13 cellular contexts compared by ENCODE assay signal in genomic region chr2:10537522-10538195, GRCh38.
DNase-seq lines count a peak whose midpoint lies in the region; ATAC-seq and TF ChIP-seq lines count a peak whose summit lies in the region.
"Had no signal": no experiment of that assay in that cellular context is flagged by ENCODE, and none has a peak within 500 bp of the region (broad histone marks: within the 10 kb centered on the region; RNA-seq: fewer than 3 reads in every experiment).

No MANE protein-coding gene starts in this region.

- H3K27me3 Mint-ChIP-seq in activated T-helper 17 cell treated with anti-CD3 and anti-CD28 coated beads, Interleukin-2, amount 50 U/mL, for 72 hours, result peaks cover 7% of the 10 kb centered on the region

- peak overlapping the region; percentile 32 for H3K4me3 Mint-ChIP-seq in activated T-helper 17 cell treated with anti-CD3 and anti-CD28 coated beads, Interleukin-2, amount 50 U/mL, for 72 hours
- H3K4me3 Mint-ChIP-seq: central memory CD8-positive, alpha-beta T cell had no signal

- H3K36me3 Mint-ChIP-seq in activated T-helper 17 cell treated with anti-CD3 and anti-CD28 coated beads, Interleukin-2, amount 50 U/mL, for 72 hours (ENCODE audit: low read depth), result no peaks in the 10 kb centered on the region

- H2BK120ac ChIP-seq in neuronal stem cell (ENCODE audit: low read depth, low read length), result no peak overlapping the region

- no peaks in the 10 kb centered on the region for H3K9me3 Mint-ChIP-seq in activated T-helper 17 cell treated with anti-CD3 and anti-CD28 coated beads, Interleukin-2, amount 50 U/mL, for 72 hours
- H3K9me3 Mint-ChIP-seq: central memory CD8-positive, alpha-beta T cell had no signal

- no peak overlapping the region for H2AFZ ChIP-seq in neuronal stem cell (ENCODE audit: low read length)

- ATAC-seq in activated T-helper 17 cell treated with anti-CD3 and anti-CD28 coated beads, Interleukin-2, amount 50 U/mL, for 72 hours (replicated peaks), result peak; percentile 25
- ATAC-seq in HG02973 (IDR thresholded peaks at IDR 0.05; ENCODE audit: unreplicated experiment), result no peak
- ATAC-seq: psoas muscle had no signal

- no peaks in the 10 kb centered on the region for H3K79me1 ChIP-seq in neuronal stem cell (ENCODE audit: low read depth, low read length)

- no peaks in the 10 kb centered on the region for H3K36me3 ChIP-seq in neuronal stem cell (replicated peaks in 1 of 2; ENCODE audit: control insufficient read depth in 2 of 2, insufficient read depth in 2 of 2, low read length in 2 of 2)

- H3K4ac ChIP-seq in neuronal stem cell (ENCODE audit: low read length), result no peak overlapping the region

- TF ChIP-seq POLR2A in NB4 (IDR thresholded peaks at IDR 0.05; ENCODE audit: extremely low read depth, insufficient read length), result no peak

- no peak overlapping the region for H4K8ac ChIP-seq in neuronal stem cell (ENCODE audit: low read depth, low read length)

- peak overlapping the region; percentile 49 for H3K27ac Mint-ChIP-seq in activated T-helper 17 cell treated with anti-CD3 and anti-CD28 coated beads, Interleukin-2, amount 50 U/mL, for 72 hours

- H3K4me2 ChIP-seq in neuronal stem cell (ENCODE audit: insufficient read depth, low read length, poor library complexity, severe bottlenecking), result no peak overlapping the region

- H3K14ac ChIP-seq in neuronal stem cell (ENCODE audit: low read length), result no peak overlapping the region

- no peak overlapping the region for H3K23ac ChIP-seq in neuronal stem cell (ENCODE audit: low read depth, low read length, poor library complexity)

- H3K4me1 ChIP-seq in neuronal stem cell (ENCODE audit: control insufficient read depth in 2 of 2, insufficient read depth in 1 of 2, low read depth in 1 of 2, low read length in 2 of 2), result peaks cover 2 to 3% of the 10 kb centered on the region in 2 donors
- H3K4me1 ChIP-seq: psoas muscle had no signal

- H3K27ac ChIP-seq in neuronal stem cell (replicated peaks; ENCODE audit: low read length), result no peak overlapping the region
- H3K27ac ChIP-seq: psoas muscle had no signal

- H4K91ac ChIP-seq in neuronal stem cell (ENCODE audit: low read depth, low read length, poor library complexity), result no peak overlapping the region

- H3K18ac ChIP-seq in neuronal stem cell (ENCODE audit: low read length), result peak overlapping the region; percentile 29

- no peak overlapping the region for H2BK15ac ChIP-seq in neuronal stem cell (ENCODE audit: low read length)

- H3K4me3 ChIP-seq in NB4 (ENCODE audit: low read depth, low read length) (no peak overlapping the region), neuronal stem cell (ENCODE audit: low read length in 2 of 2) (no peak overlapping the region)
- H3K4me3 ChIP-seq: psoas muscle had no signal

- H2BK5ac ChIP-seq in neuronal stem cell (ENCODE audit: low read length), result no peak overlapping the region

- no peak overlapping the region for H3K9ac ChIP-seq in neuronal stem cell (ENCODE audit: low read depth, low read length, poor library complexity)

- H3K9me3 ChIP-seq in neuronal stem cell (replicated peaks in 1 of 2; ENCODE audit: control insufficient read depth in 2 of 2, insufficient read depth in 1 of 2, low read depth in 1 of 2, low read length in 2 of 2), result peaks cover 0 to 2% of the 10 kb centered on the region in 2 donors
- H3K9me3 ChIP-seq: psoas muscle had no signal

- no CpG with 5 or more reads among the region's 21 CpGs for WGBS in neuronal stem cell (ENCODE audit: extremely low coverage in 2 of 2, insufficient read length in 2 of 2, insufficient replicate concordance in 1 of 2), 2 donors

- peaks cover 0 to 14% (median 0%) of the 10 kb centered on the region in 3 experiments for H3K27me3 ChIP-seq in neuronal stem cell (ENCODE audit: control insufficient read depth in 3 of 3, insufficient read depth in 3 of 3, low read depth in 1 of 3, low read length in 3 of 3)

- TF ChIP-seq CTCF in NB4 (IDR thresholded peaks at IDR 0.05; ENCODE audit: low read depth, low read length), result no peak

- no peak overlapping the region for H2BK12ac ChIP-seq in neuronal stem cell (ENCODE audit: low read length)

- DNase-seq in GF-D8 (lab: John Stamatoyannopoulos, UW), result peak; percentile 59
- DNase-seq in NB4 (ENCODE audit: low read depth), result peak; percentile 71
- DNase-seq in neuronal stem cell (ENCODE audit: low spot score), result no peak
- DNase-seq in HPDE6-E6E7 (ENCODE audit: extremely low spot score), result no peak
- DNase-seq in NOMO-1 treated with DMSO at 0.1 percent for 48 hours (lab: John Stamatoyannopoulos, UW; ENCODE audit: unreplicated experiment), result no peak
- DNase-seq: glutamatergic neuron, NCI-H1417 treated with DMSO at 0.1 percent for 48 hours, NCI-H524, psoas muscle, RPMI8226 had no signal

- no peak overlapping the region for H2AK5ac ChIP-seq in neuronal stem cell (ENCODE audit: low read depth, low read length)

- peaks cover 10% of the 10 kb centered on the region for H3K4me1 Mint-ChIP-seq in activated T-helper 17 cell treated with anti-CD3 and anti-CD28 coated beads, Interleukin-2, amount 50 U/mL, for 72 hours

Comparison
In these comparisons a context has a peak if more than half of its experiments do, and no peak if none do; other contexts are left out.
1. DNase-seq: peak in GF-D8 (single experiment) and NB4 (single experiment); none in neuronal stem cell (single experiment), HPDE6-E6E7 (single experiment) and NOMO-1 treated with DMSO at 0.1 percent for 48 hours (single experiment).